Comparison of ENCODE assay signal across 15 cellular contexts in genomic region chr17:27327871-27328270, GRCh38. TPM values are rescaled to one million over a fixed set of nuclear protein-coding genes. Genes with fewer than 3 reads are reported as not detected.
DNase-seq lines count a peak whose midpoint lies in the region; ATAC-seq and TF ChIP-seq lines count a peak whose summit lies in the region.
"Had no signal": no experiment of that assay in that cellular context is flagged by ENCODE, and none has a peak within 500 bp of the region (broad histone marks: within the 10 kb centered on the region; RNA-seq: fewer than 3 reads in every experiment).

No MANE protein-coding gene starts in this region.

- POLR2A ChIA-PET in IMR-90 (lab: Charles Lee; ENCODE audit: unreplicated experiment), result no interaction called here

- H3K4me1 ChIP-seq in IMR-90 (ENCODE audit: control insufficient read depth, insufficient read depth, low read length) (peaks cover 7% of the 10 kb centered on the region; the same call in 1 of the 2 replicates), upper lobe of left lung (peaks cover 24 to 30% (median 29%) of the 10 kb centered on the region in 4 donors)

- H3K27ac ChIP-seq in IMR-90 (ENCODE audit: insufficient read depth, low read length), result no peak overlapping the region
- no peak overlapping the region for H3K27ac ChIP-seq in coronary artery
- no peak overlapping the region for H3K27ac ChIP-seq in upper lobe of left lung
- H3K27ac ChIP-seq: A549 had no signal

- ATAC-seq in IMR-90 (ENCODE audit: low read depth), result no peak
- ATAC-seq in upper lobe of left lung (ENCODE audit: low FRiP score in 2 of 2), result no peak
- ATAC-seq: A549; CD8-positive, alpha-beta T cell; HepG2 had no signal

- dilution Hi-C loops in IMR-90 (cut with HindIII; ENCODE audit: low sequenced_read_pairs, unreplicated experiment), result loop anchor here (25.0 kb wide), 1 partner anchor 91 kb away; no protein-coding TSS in a partner anchor

- no peak overlapping the region for H2AK9ac ChIP-seq in IMR-90 (replicated peaks; ENCODE audit: low read depth, low read length, poor library complexity)

- TF ChIP-seq POLR2A in IMR-90 (IDR thresholded peaks at IDR 0.05; ENCODE audit: low read depth, low read length) (no peak), upper lobe of left lung (IDR thresholded peaks at IDR 0.05) (no peak)

- no peaks in the 10 kb centered on the region for H3K9me3 ChIP-seq in IMR-90 (ENCODE audit: control insufficient read depth, insufficient read depth, low read length)
- H3K9me3 ChIP-seq in upper lobe of left lung, result no peaks in the 10 kb centered on the region
- H3K9me3 ChIP-seq: A549, HAP-1 had no signal

- no peak overlapping the region for H3K9ac ChIP-seq in IMR-90 (ENCODE audit: low read depth, low read length)

- H2AK5ac ChIP-seq in IMR-90 (ENCODE audit: low read depth, low read length), result no peak overlapping the region

- no peak overlapping the region for H3K56ac ChIP-seq in IMR-90 (ENCODE audit: extremely low read depth, insufficient read depth, low read length)

- no peaks in the 10 kb centered on the region for H3K27me3 ChIP-seq in IMR-90 (ENCODE audit: control insufficient read depth, insufficient read depth, low read length)
- no peaks in the 10 kb centered on the region for H3K27me3 ChIP-seq in upper lobe of left lung

- H2BK20ac ChIP-seq in IMR-90 (ENCODE audit: low read depth, low read length), result no peak overlapping the region

- H3K4me3 ChIP-seq in IMR-90 (ENCODE audit: insufficient read depth, low read depth, low read length), result no peak overlapping the region
- H3K4me3 ChIP-seq in coronary artery, result no peak overlapping the region
- no peak overlapping the region for H3K4me3 ChIP-seq in fibroblast of villous mesenchyme (ENCODE audit: low read depth, low read length)
- H3K4me3 ChIP-seq in upper lobe of left lung, result no peak overlapping the region
- H3K4me3 ChIP-seq: A549, HAP-1 had no signal

- no peak overlapping the region for H4K5ac ChIP-seq in IMR-90 (ENCODE audit: low read depth, low read length)

- no peak overlapping the region for H3K4me2 ChIP-seq in IMR-90 (ENCODE audit: low read depth, low read length)
- H3K4me2 ChIP-seq: A549 had no signal

- H2BK5ac ChIP-seq in IMR-90 (ENCODE audit: low read depth, low read length, poor library complexity, severe bottlenecking), result no peak overlapping the region

- intact Hi-C loops in IMR-90 (cut with micrococcal nuclease), result no loop called here

- no peak overlapping the region for H2AFZ ChIP-seq in IMR-90 (replicated peaks; ENCODE audit: low read length, poor library complexity)

- H2BK15ac ChIP-seq in IMR-90 (ENCODE audit: low read depth, low read length), result no peak overlapping the region

- H3K36me3 ChIP-seq in IMR-90 (ENCODE audit: control insufficient read depth, insufficient read depth, low read length), result no peaks in the 10 kb centered on the region
- H3K36me3 ChIP-seq in upper lobe of left lung, result no peaks in the 10 kb centered on the region
- H3K36me3 ChIP-seq: HAP-1 had no signal

- no peak overlapping the region for H2BK120ac ChIP-seq in IMR-90 (ENCODE audit: low read depth, low read length)

- no peak overlapping the region for H3K18ac ChIP-seq in IMR-90 (ENCODE audit: low read depth, low read length)

- in situ Hi-C loops in IMR-90 (cut with MboI; ENCODE audit: low sequenced_read_pairs), result no loop called here

- no peak overlapping the region for H4K91ac ChIP-seq in IMR-90 (ENCODE audit: insufficient read depth, low read depth, low read length)

- TF ChIP-seq RAD21 in IMR-90 (IDR thresholded peaks at IDR 0.05; ENCODE audit: low read length), result no peak

- no TSS peak for BruUV-seq in IMR-90 (replicated peaks; lab: Mats Ljungman, UMichigan)

- WGBS in IMR-90 (ENCODE audit: extremely low coverage in 2 of 2, insufficient read length in 1 of 2), 2 experiments, result no CpG with 5 or more reads among the region's 4 CpGs
- WGBS in upper lobe of left lung, 2 donors, result 76 to 82% methylated on average over 4 of the region's 4 CpGs

- CTCF ChIA-PET in IMR-90 (lab: Yijun Ruan, JAX), result no interaction called here

- H3K14ac ChIP-seq in IMR-90 (replicated peaks; ENCODE audit: low read depth, low read length), result no peak overlapping the region

- no peak overlapping the region for H3K23ac ChIP-seq in IMR-90 (ENCODE audit: low read depth, low read length)

- no peaks in the 10 kb centered on the region for H4K20me1 ChIP-seq in IMR-90 (ENCODE audit: insufficient read depth, low read length)

- no peak overlapping the region for H4K8ac ChIP-seq in IMR-90 (ENCODE audit: low read depth in 2 of 2, low read length in 2 of 2)

- TF ChIP-seq EP300 in upper lobe of left lung (IDR thresholded peaks at IDR 0.05), result no peak

- TF ChIP-seq CTCF in IMR-90 (conservative IDR thresholded peaks at IDR 0.05; ENCODE audit: low read depth, low read length) (no peak), coronary artery (IDR thresholded peaks at IDR 0.05) (no peak), fibroblast of villous mesenchyme (IDR thresholded peaks at IDR 0.05; ENCODE audit: insufficient read depth, low read depth, low read length) (no peak), upper lobe of left lung (IDR thresholded peaks at IDR 0.05) (no peak)

- H3K79me1 ChIP-seq in IMR-90 (ENCODE audit: low read depth in 1 of 2, low read length in 2 of 2), result no peaks in the 10 kb centered on the region

- H3K4ac ChIP-seq in IMR-90 (ENCODE audit: low read depth, low read length), result no peak overlapping the region

- DNase-seq in IMR-90 (peak; percentile 74), coronary artery (ENCODE audit: low spot score) (peak; percentile 8), fibroblast of villous mesenchyme (ENCODE audit: low read depth) (peak; percentile 45), mucosa of gallbladder (ENCODE audit: low spot score) (peak; percentile 20), upper lobe of left lung (no peak), NCI-H748 treated with DMSO at 0.1 percent for 48 hours (lab: John Stamatoyannopoulos, UW) (no peak), DMS153 treated with DMSO at 0.1 percent for 48 hours (lab: John Stamatoyannopoulos, UW; ENCODE audit: unreplicated experiment) (no peak)
- DNase-seq: CD8-positive, alpha-beta T cell; COR-L47; DMS153; DND-41; GDM1 had no signal

- peaks cover 17% of the 10 kb centered on the region for H3K9me1 ChIP-seq in IMR-90 (ENCODE audit: insufficient read depth, low read length)

TF ChIP-seq in IMR-90, 13 proteins besides CTCF, POLR2A, EP300 and RAD21:
- TF ChIP-seq MAZ (IDR thresholded peaks at IDR 0.05; ENCODE audit: borderline replicate concordance, low read depth, low read length) (no peak), RFX5 (IDR thresholded peaks at IDR 0.05; ENCODE audit: low read depth, low read length) (no peak), BHLHE40 (IDR thresholded peaks at IDR 0.05; ENCODE audit: low read depth, low read length) (no peak), MXI1 (IDR thresholded peaks at IDR 0.05; ENCODE audit: borderline replicate concordance, low read depth, low read length) (no peak), USF2 (IDR thresholded peaks at IDR 0.05; ENCODE audit: low read depth, low read length) (no peak), CHD1 (IDR thresholded peaks at IDR 0.05; ENCODE audit: low read depth, low read length) (no peak), MAFK (IDR thresholded peaks at IDR 0.05; ENCODE audit: low read depth, low read length) (no peak), NFE2L2 (IDR thresholded peaks at IDR 0.05; ENCODE audit: low read depth, low read length) (no peak), CEBPB (IDR thresholded peaks at IDR 0.05; ENCODE audit: low read depth, low read length) (no peak), RCOR1 (IDR thresholded peaks at IDR 0.05; ENCODE audit: insufficient replicate concordance, low read length) (no peak), FOS (IDR thresholded peaks at IDR 0.05; ENCODE audit: low read depth, low read length) (no peak), SMC3 (IDR thresholded peaks at IDR 0.05; ENCODE audit: low read depth, low read length) (no peak)
- TF ChIP-seq, protein P1, sequence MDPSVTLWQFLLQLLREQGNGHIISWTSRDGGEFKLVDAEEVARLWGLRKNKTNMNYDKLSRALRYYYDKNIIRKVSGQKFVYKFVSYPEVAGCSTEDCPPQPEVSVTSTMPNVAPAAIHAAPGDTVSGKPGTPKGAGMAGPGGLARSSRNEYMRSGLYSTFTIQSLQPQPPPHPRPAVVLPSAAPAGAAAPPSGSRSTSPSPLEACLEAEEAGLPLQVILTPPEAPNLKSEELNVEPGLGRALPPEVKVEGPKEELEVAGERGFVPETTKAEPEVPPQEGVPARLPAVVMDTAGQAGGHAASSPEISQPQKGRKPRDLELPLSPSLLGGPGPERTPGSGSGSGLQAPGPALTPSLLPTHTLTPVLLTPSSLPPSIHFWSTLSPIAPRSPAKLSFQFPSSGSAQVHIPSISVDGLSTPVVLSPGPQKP (IDR thresholded peaks at IDR 0.05; ENCODE audit: borderline replicate concordance, low read depth, low read length), result no peak
TF ChIP-seq in IMR-90: peak in this region for 0.

RNA-seq across cellular contexts. Expression of gene WSB1, which starts 34.0 kb away (rescaled TPM):
- 112 and 140 TPM in 2 replicates for total RNA-seq in IMR-90 (2012; rRNA removed)
- polyA plus RNA-seq in IMR-90 (2012; rRNA removed), result 266 and 289 TPM in 2 replicates
- polyA plus RNA-seq in IMR-90 (2012; cell fraction: cytosol; rRNA removed), result 58.9 and 85.8 TPM in 2 replicates
- polyA plus RNA-seq in IMR-90 (2012; cell fraction: nucleus; rRNA removed; ENCODE audit: low replicate concordance), result 1,097 and 1,897 TPM in 2 replicates
- total RNA-seq in fibroblast of villous mesenchyme, result 135 and 208 TPM in 2 replicates
- total RNA-seq in mucosa of gallbladder, result 177 TPM
- total RNA-seq in upper lobe of left lung, result 100 to 1,000 TPM; 261 to 514 (median 328) TPM

Comparison
In these comparisons a context has a peak if more than half of its experiments do, and no peak if none do; other contexts are left out.
1. DNase-seq: peak in IMR-90 (single experiment), coronary artery (single experiment), fibroblast of villous mesenchyme (single experiment) and mucosa of gallbladder (single experiment); none in upper lobe of left lung (0 of 2), NCI-H748 treated with DMSO at 0.1 percent for 48 hours (single experiment) and DMS153 treated with DMSO at 0.1 percent for 48 hours (single experiment).